Comparison of ENCODE assay signal across 12 cellular contexts in genomic region chr7:99402854-99403253, GRCh38.
"Had no signal": no experiment of that assay in that cellular context is flagged by ENCODE, and none has a peak within 500 bp of the region (broad histone marks: within the 10 kb centered on the region; RNA-seq: fewer than 3 reads in every experiment).

No MANE protein-coding gene starts in this region.

- H3K27me3 ChIP-seq: brain microvascular endothelial cell, esophagus squamous epithelium, ovary, sigmoid colon, upper lobe of left lung had no signal

- H3K9me3 Mint-ChIP-seq: T-helper 2 cell treated with Interferon-gamma antibody and Interleukin-4, amounts not matched to agents 5 μg/mL and 100 μg/mL, for 36 hours had no signal

- ATAC-seq: activated CD4-positive, CD25-positive, alpha-beta regulatory T cell treated with anti-CD3 and anti-CD28 coated beads, Interleukin-2, amount 50 U/mL, for 24 hours; mucosa of descending colon had no signal

- H3K27ac ChIP-seq: brain microvascular endothelial cell, esophagus squamous epithelium, ovary, sigmoid colon, upper lobe of left lung had no signal

- H3K27ac Mint-ChIP-seq: T-helper 2 cell treated with Interferon-gamma antibody and Interleukin-4, amounts not matched to agents 5 μg/mL and 100 μg/mL, for 36 hours had no signal

- H3K4me3 Mint-ChIP-seq: T-helper 2 cell treated with Interferon-gamma antibody and Interleukin-4, amounts not matched to agents 5 μg/mL and 100 μg/mL, for 36 hours had no signal

- H3K9me3 ChIP-seq: esophagus squamous epithelium, mucosa of descending colon, ovary, sigmoid colon, upper lobe of left lung had no signal

- DNase-seq: activated gamma-delta T cell; brain microvascular endothelial cell; esophagus squamous epithelium; foreskin fibroblast; mucosa of descending colon; ovary; sigmoid colon; stimulated activated CD4-positive, alpha-beta T cell treated with anti-CD3 and anti-CD28 coated beads, Interleukin-2, amount 100 ng/mL, for 24 hours; stimulated activated naive CD4-positive, alpha-beta T cell treated with Interleukin-2 at 50 U/mL for 16 hours; upper lobe of left lung had no signal
